ENCODE assay signal across 14 cellular contexts in genomic region chr13:39876258-39876657, GRCh38.
DNase-seq lines count a peak whose midpoint lies in the region; TF ChIP-seq lines count a peak whose summit lies in the region.
"Had no signal": no experiment of that assay in that cellular context is flagged by ENCODE, and none has a peak within 500 bp of the region (broad histone marks: within the 10 kb centered on the region; RNA-seq: fewer than 3 reads in every experiment).

No MANE protein-coding gene starts in this region.

- intact Hi-C loops in activated T-helper 1 cell treated with anti-CD3 and anti-CD28 coated beads, Interleukin-12 subunit alpha, Interleukin-12 subunit beta, Interleukin-2, Interleukin-4 antibody, amounts not matched to agents 30 ng/mL and 10 ng/mL and 1 ng/mL, durations not matched to agents 14 hours and 24 hours and 36 hours (cut with micrococcal nuclease): no loop called here

- H3K27ac Mint-ChIP-seq in activated T-helper 1 cell treated with anti-CD3 and anti-CD28 coated beads, Interleukin-12 subunit alpha, Interleukin-12 subunit beta, Interleukin-2, Interleukin-4 antibody, amounts not matched to agents 30 ng/mL and 10 ng/mL and 1 ng/mL, durations not matched to agents 14 hours and 24 hours and 36 hours: no peak overlapping the region
- H3K27ac Mint-ChIP-seq: nephron progenitor cell had no signal

- H3K27me3 Mint-ChIP-seq in activated T-helper 1 cell treated with anti-CD3 and anti-CD28 coated beads, Interleukin-12 subunit alpha, Interleukin-12 subunit beta, Interleukin-2, Interleukin-4 antibody, amounts not matched to agents 30 ng/mL and 10 ng/mL and 1 ng/mL, durations not matched to agents 14 hours and 24 hours and 36 hours (ENCODE audit: insufficient read depth): peaks cover under 1% of the 10 kb centered on the region

- TF ChIP-seq CTCF in AG04449 (IDR thresholded peaks at IDR 0.05; ENCODE audit: insufficient read depth, low read length, missing control alignments): no peak

- H3K4me3 ChIP-seq in AG04449 (ENCODE audit: low read depth, low read length): no peak overlapping the region
- H3K4me3 ChIP-seq: esophagus muscularis mucosa, upper lobe of right lung had no signal

- DNase-seq in AG04449 (ENCODE audit: low read depth, low spot score): peak; percentile 88
- DNase-seq in HPDE6-E6E7 (ENCODE audit: extremely low spot score): peak; percentile 0
- peak; percentile 62 for DNase-seq in amniotic stem cell (lab: John Stamatoyannopoulos, UW)
- DNase-seq in iris pigment epithelial cell (ENCODE audit: low read depth): peak; percentile 99
- DNase-seq in activated gamma-delta T cell (lab: John Stamatoyannopoulos, UW): no peak
- DNase-seq in NCI-H2029 (lab: John Stamatoyannopoulos, UW): no peak
- DNase-seq in cerebellar cortex (ENCODE audit: low spot score): no peak
- no peak for DNase-seq in activated T-helper 1 cell treated with anti-CD3 and anti-CD28 coated beads, Interleukin-12 subunit alpha, Interleukin-12 subunit beta, Interleukin-2, Interleukin-4 antibody, amounts not matched to agents 30 ng/mL and 10 ng/mL and 1 ng/mL, durations not matched to agents 14 hours and 24 hours and 36 hours (ENCODE audit: low spot score)
- DNase-seq: activated T-cell treated with anti-CD3 and anti-CD28 coated beads for 4 hours; NCI-H2081; nephron progenitor cell; stimulated activated CD4-positive, alpha-beta T cell treated with anti-CD3 and anti-CD28 coated beads, Interleukin-12 subunit alpha, Interleukin-12 subunit beta, amount 100 ng/mL, for 4 hours; upper lobe of right lung had no signal

- no peaks in the 10 kb centered on the region for H3K4me1 Mint-ChIP-seq in activated T-helper 1 cell treated with anti-CD3 and anti-CD28 coated beads, Interleukin-12 subunit alpha, Interleukin-12 subunit beta, Interleukin-2, Interleukin-4 antibody, amounts not matched to agents 30 ng/mL and 10 ng/mL and 1 ng/mL, durations not matched to agents 14 hours and 24 hours and 36 hours (ENCODE audit: low read depth)

- peaks cover 2% of the 10 kb centered on the region for H3K9me3 Mint-ChIP-seq in activated T-helper 1 cell treated with anti-CD3 and anti-CD28 coated beads, Interleukin-12 subunit alpha, Interleukin-12 subunit beta, Interleukin-2, Interleukin-4 antibody, amounts not matched to agents 30 ng/mL and 10 ng/mL and 1 ng/mL, durations not matched to agents 14 hours and 24 hours and 36 hours
- H3K9me3 Mint-ChIP-seq: nephron progenitor cell had no signal

- POLR2A ChIA-PET in AG04449 (lab: Yijun Ruan, JAX): no interaction called here

- CTCF ChIA-PET in AG04449 (lab: Yijun Ruan, JAX): no interaction called here

- no peaks in the 10 kb centered on the region for H3K36me3 Mint-ChIP-seq in activated T-helper 1 cell treated with anti-CD3 and anti-CD28 coated beads, Interleukin-12 subunit alpha, Interleukin-12 subunit beta, Interleukin-2, Interleukin-4 antibody, amounts not matched to agents 30 ng/mL and 10 ng/mL and 1 ng/mL, durations not matched to agents 14 hours and 24 hours and 36 hours (ENCODE audit: low read depth)

- no peak overlapping the region for H3K4me3 Mint-ChIP-seq in activated T-helper 1 cell treated with anti-CD3 and anti-CD28 coated beads, Interleukin-12 subunit alpha, Interleukin-12 subunit beta, Interleukin-2, Interleukin-4 antibody, amounts not matched to agents 30 ng/mL and 10 ng/mL and 1 ng/mL, durations not matched to agents 14 hours and 24 hours and 36 hours
- H3K4me3 Mint-ChIP-seq: nephron progenitor cell had no signal

Comparison
In these comparisons a context has a peak if more than half of its experiments do, and no peak if none do; other contexts are left out.
1. DNase-seq: peak in AG04449 (single experiment), HPDE6-E6E7 (single experiment), amniotic stem cell (single experiment) and iris pigment epithelial cell (single experiment); none in activated gamma-delta T cell (single experiment), NCI-H2029 (single experiment), cerebellar cortex (single experiment) and activated T-helper 1 cell treated with anti-CD3 and anti-CD28 coated beads, Interleukin-12 subunit alpha, Interleukin-12 subunit beta, Interleukin-2, Interleukin-4 antibody, amounts not matched to agents 30 ng/mL and 10 ng/mL and 1 ng/mL, durations not matched to agents 14 hours and 24 hours and 36 hours (single experiment).